1 cellular context compared by ENCODE assay signal in genomic region chr22:41905411-41906202, GRCh38.
TF ChIP-seq lines count a peak whose summit lies in the region.

No MANE protein-coding gene starts in this region.

TF ChIP-seq in IMR-90, 13 proteins besides CTCF, POLR2A, EP300 and RAD21:
- TF ChIP-seq RCOR1 (IDR thresholded peaks at IDR 0.05; ENCODE audit: insufficient replicate concordance, low read length) (no peak), SMC3 (IDR thresholded peaks at IDR 0.05; ENCODE audit: low read depth, low read length) (no peak), RFX5 (IDR thresholded peaks at IDR 0.05; ENCODE audit: low read depth, low read length) (no peak)
